1 cellular context compared by ENCODE assay signal in genomic region chr15:65904301-65904700, GRCh38.
TF ChIP-seq lines count a peak whose summit lies in the region.

No MANE protein-coding gene starts in this region.

TF ChIP-seq in K562, 482 proteins besides CTCF, POLR2A, EP300 and RAD21 (continued from another document and continues in another):
- TF ChIP-seq ATF4 (CRISPR knock-in tag; IDR thresholded peaks at IDR 0.05): no peak
- no peak for TF ChIP-seq CBX8 (IDR thresholded peaks at IDR 0.05; ENCODE audit: borderline replicate concordance, extremely low read depth, low read depth, low read length, poor library complexity, severe bottlenecking)
- no peak for TF ChIP-seq ZNF717 (CRISPR knock-in tag; IDR thresholded peaks at IDR 0.05)
- peak; percentile 90 for TF ChIP-seq ESRRA (IDR thresholded peaks at IDR 0.05; ENCODE audit: borderline replicate concordance, low read depth)
- no peak for TF ChIP-seq MTA3 (IDR thresholded peaks at IDR 0.05; ENCODE audit: borderline replicate concordance)
- no peak for TF ChIP-seq HEY1 (CRISPR knock-in tag; IDR thresholded peaks at IDR 0.05; ENCODE audit: borderline replicate concordance)
- no peak for TF ChIP-seq ZNF764 (CRISPR knock-in tag; IDR thresholded peaks at IDR 0.05; ENCODE audit: low read depth)
- no peak for TF ChIP-seq IRF9 (tag; IDR thresholded peaks at IDR 0.05)
- TF ChIP-seq ELF1 (tag; IDR thresholded peaks at IDR 0.05): no peak
- TF ChIP-seq RBFOX2 (IDR thresholded peaks at IDR 0.05; ENCODE audit: low read depth, low read length): no peak
- TF ChIP-seq ZNF324 (CRISPR knock-in tag; IDR thresholded peaks at IDR 0.05): no peak
- TF ChIP-seq STAT6 (CRISPR knock-in tag; IDR thresholded peaks at IDR 0.05): no peak
- TF ChIP-seq DIDO1 (tag; IDR thresholded peaks at IDR 0.05; ENCODE audit: low read depth): no peak
- no peak for TF ChIP-seq FOXA1 (IDR thresholded peaks at IDR 0.05; ENCODE audit: borderline replicate concordance)
- peak in 1 of 2 experiments; percentile 40; a peak in 2 of 4 replicates for TF ChIP-seq KDM1A (IDR thresholded peaks at IDR 0.05)
- TF ChIP-seq CAMTA2 (CRISPR knock-in tag; conservative IDR thresholded peaks at IDR 0.05): no peak
- no peak for TF ChIP-seq CHCHD3 (CRISPR knock-in tag; IDR thresholded peaks at IDR 0.05)
- no peak for TF ChIP-seq ZHX1 (conservative IDR thresholded peaks at IDR 0.05; ENCODE audit: low read length)
- TF ChIP-seq POU5F1 (IDR thresholded peaks at IDR 0.05; ENCODE audit: borderline replicate concordance, low read depth, low read length, partially characterized antibody): no peak
- no peak for TF ChIP-seq SMAD4 (CRISPR knock-in tag; conservative IDR thresholded peaks at IDR 0.05)
- no peak for TF ChIP-seq MEF2A (IDR thresholded peaks at IDR 0.05; ENCODE audit: control insufficient read depth, low read depth, low read length)
- no peak for TF ChIP-seq SMC3 (conservative IDR thresholded peaks at IDR 0.05; ENCODE audit: insufficient read depth, low read depth, low read length)
- no peak for TF ChIP-seq ZNF384 (IDR thresholded peaks at IDR 0.05; ENCODE audit: low read depth, low read length)
- no peak for TF ChIP-seq NR1H2 (CRISPR knock-in tag; IDR thresholded peaks at IDR 0.05)
- no peak for TF ChIP-seq STAT5B (CRISPR knock-in tag; IDR thresholded peaks at IDR 0.05)
- peak; percentile 44; the same call in 1 of the 2 replicates for TF ChIP-seq SMARCA4 (IDR thresholded peaks at IDR 0.05)
- TF ChIP-seq RBBP5 (IDR thresholded peaks at IDR 0.05; ENCODE audit: borderline replicate concordance, insufficient read depth, low read length, poor library complexity, severe bottlenecking): no peak
- TF ChIP-seq ZNF785 (CRISPR knock-in tag; IDR thresholded peaks at IDR 0.05): no peak
- no peak for TF ChIP-seq PBX2 (CRISPR knock-in tag; IDR thresholded peaks at IDR 0.05; ENCODE audit: low read depth)
- no peak for TF ChIP-seq PBX2 (tag; conservative IDR thresholded peaks at IDR 0.05; ENCODE audit: low read depth)
- no peak for TF ChIP-seq ZNF507 (tag; conservative IDR thresholded peaks at IDR 0.05)
- TF ChIP-seq THRAP3 (IDR thresholded peaks at IDR 0.05; ENCODE audit: borderline replicate concordance): no peak
- TF ChIP-seq KDM2B (CRISPR knock-in tag; IDR thresholded peaks at IDR 0.05): no peak
- no peak for TF ChIP-seq ZNF165 (CRISPR knock-in tag; IDR thresholded peaks at IDR 0.05; ENCODE audit: borderline replicate concordance)
- TF ChIP-seq ZBTB26 (CRISPR knock-in tag; IDR thresholded peaks at IDR 0.05): no peak
- TF ChIP-seq RB1 (IDR thresholded peaks at IDR 0.05; ENCODE audit: low read depth): no peak
- TF ChIP-seq TFE3 (CRISPR knock-in tag; IDR thresholded peaks at IDR 0.05): no peak
- TF ChIP-seq MAX (CRISPR knock-in tag; IDR thresholded peaks at IDR 0.05): no peak
- no peak for TF ChIP-seq BRF1 (IDR thresholded peaks at IDR 0.05; ENCODE audit: borderline replicate concordance, extremely low read depth, insufficient read length)
- TF ChIP-seq POLR2G (IDR thresholded peaks at IDR 0.05; ENCODE audit: low read depth, low read length): no peak
- TF ChIP-seq RFX1 (IDR thresholded peaks at IDR 0.05): no peak
- TF ChIP-seq ZBTB1 (CRISPR knock-in tag; IDR thresholded peaks at IDR 0.05; ENCODE audit: borderline replicate concordance, low read depth): 0 out of 2 replicates have a peak, but pooled peaks have one; percentile 16
- no peak for TF ChIP-seq SRF (CRISPR knock-in tag; IDR thresholded peaks at IDR 0.05)
- TF ChIP-seq ZNF133 (CRISPR knock-in tag; IDR thresholded peaks at IDR 0.05): no peak
- no peak for TF ChIP-seq BRCA1 (IDR thresholded peaks at IDR 0.05)
- TF ChIP-seq BRCA1 (CRISPR knock-in tag; IDR thresholded peaks at IDR 0.05): no peak
- no peak for TF ChIP-seq JUNB (CRISPR knock-in tag; conservative IDR thresholded peaks at IDR 0.05)
- no peak for TF ChIP-seq ARID2 (IDR thresholded peaks at IDR 0.05)
- TF ChIP-seq MAFK (IDR thresholded peaks at IDR 0.05; ENCODE audit: low read length): peak; percentile 42; the same call in 1 of the 2 replicates
- no peak for TF ChIP-seq RUNX1 (IDR thresholded peaks at IDR 0.05; ENCODE audit: low read depth)
- TF ChIP-seq SIN3B (IDR thresholded peaks at IDR 0.05; ENCODE audit: low read depth): 0 out of 2 replicates have a peak, but pooled peaks have one; percentile 16
- no peak for TF ChIP-seq ASH1L (IDR thresholded peaks at IDR 0.05; ENCODE audit: borderline replicate concordance, low read depth, partially characterized antibody)
- no peak for TF ChIP-seq MCM3 (IDR thresholded peaks at IDR 0.05)
- TF ChIP-seq ELK1 (CRISPR knock-in tag; IDR thresholded peaks at IDR 0.05): no peak
- TF ChIP-seq RNF219 (CRISPR knock-in tag; IDR thresholded peaks at IDR 0.05): no peak
- no peak for TF ChIP-seq MBD2 (IDR thresholded peaks at IDR 0.05; ENCODE audit: borderline replicate concordance, low read depth)
